In genomic region chrX:104136241-104137019, GRCh38 we compare ENCODE assay signal across 9 cellular contexts. TPM values are rescaled to one million over a fixed set of nuclear protein-coding genes. Genes with fewer than 3 reads are reported as not detected.
DNase-seq lines count a peak whose midpoint lies in the region; ATAC-seq and TF ChIP-seq lines count a peak whose summit lies in the region.
"Had no signal": no experiment of that assay in that cellular context is flagged by ENCODE, and none has a peak within 500 bp of the region (broad histone marks: within the 10 kb centered on the region; RNA-seq: fewer than 3 reads in every experiment).

No MANE protein-coding gene starts in this region.

- H3K27ac Mint-ChIP-seq in CD8-positive, alpha-beta T cell, result no peak overlapping the region
- H3K27ac Mint-ChIP-seq: activated naive CD8-positive, alpha-beta T cell had no signal

- no peaks in the 10 kb centered on the region for H3K9me3 ChIP-seq in CD8-positive, alpha-beta T cell (ENCODE audit: low read length)

- POLR2A ChIA-PET in CD8-positive, alpha-beta T cell (lab: Charles Lee), result no interaction called here

- no peaks in the 10 kb centered on the region for H3K27me3 Mint-ChIP-seq in CD8-positive, alpha-beta T cell (ENCODE audit: low read depth)
- H3K27me3 Mint-ChIP-seq: activated naive CD8-positive, alpha-beta T cell had no signal

- no peak overlapping the region for H3K27ac ChIP-seq in CD8-positive, alpha-beta T cell (ENCODE audit: low read depth, low read length)

- H3K27me3 ChIP-seq in CD8-positive, alpha-beta T cell (ENCODE audit: insufficient read depth, low read length), result no peaks in the 10 kb centered on the region

- no peaks in the 10 kb centered on the region for H3K36me3 ChIP-seq in CD8-positive, alpha-beta T cell (ENCODE audit: insufficient read depth, low read length)

- TF ChIP-seq CTCF in CD8-positive, alpha-beta T cell (IDR thresholded peaks at IDR 0.05), result peak; percentile 61

- ATAC-seq in CD8-positive, alpha-beta T cell, result peak; percentile 70
- ATAC-seq in GM19328 (IDR thresholded peaks at IDR 0.05; ENCODE audit: unreplicated experiment) (peak; percentile 80), HG03439 (IDR thresholded peaks at IDR 0.05; ENCODE audit: unreplicated experiment) (peak; percentile 70)

- no peak overlapping the region for H3K4me3 ChIP-seq in CD8-positive, alpha-beta T cell (ENCODE audit: low read depth, low read length)

- CTCF ChIA-PET in CD8-positive, alpha-beta T cell (lab: Charles Lee), result interaction anchor here (0.6 to 3.6 kb wide), 17 partner anchors 9 to 291 kb away, joined by 3 to 38 read pairs (median 5); partner anchors contain the start of gene ZCCHC18

- peaks cover 28% of the 10 kb centered on the region for H3K4me1 Mint-ChIP-seq in CD8-positive, alpha-beta T cell (ENCODE audit: low read depth)

- peaks cover 12% of the 10 kb centered on the region for H3K36me3 Mint-ChIP-seq in CD8-positive, alpha-beta T cell
- H3K36me3 Mint-ChIP-seq: activated naive CD8-positive, alpha-beta T cell had no signal

- DNase-seq in CD8-positive, alpha-beta T cell, result peak in 6 of 7 experiments; percentile 32 to 69 (median 56)
- DNase-seq in NCI-H460 (ENCODE audit: extremely low read depth, low read depth) (peak; percentile 76), ecto neural progenitor cell (ENCODE audit: low spot score) (peak; percentile 65), lung microvascular endothelial cell (ENCODE audit: low read depth in 2 of 2) (peak; percentile 90 to 92)
- peak; percentile 21 to 23 for DNase-seq in activated CD4-positive, alpha-beta T cell treated with anti-CD3 and anti-CD28 coated beads, Interleukin-2, amount 50 U/mL, for 4 hours
- DNase-seq in stimulated activated naive CD4-positive, alpha-beta T cell treated with Interleukin-2 at 50 U/mL for 16 hours (lab: John Stamatoyannopoulos, UW), result peak; percentile 22

- peak overlapping the region; percentile 22 for H3K4me3 Mint-ChIP-seq in CD8-positive, alpha-beta T cell
- H3K4me3 Mint-ChIP-seq: activated naive CD8-positive, alpha-beta T cell had no signal

- H3K4me1 ChIP-seq in CD8-positive, alpha-beta T cell (ENCODE audit: insufficient read depth, low read length), result peaks cover 13% of the 10 kb centered on the region

- no peaks in the 10 kb centered on the region for H3K9me3 Mint-ChIP-seq in CD8-positive, alpha-beta T cell

- intact Hi-C loops in CD8-positive, alpha-beta T cell (cut with DNase I, micrococcal nuclease), result loop anchor here (1.0 to 5.0 kb wide), 6 partner anchors 23 to 292 kb away; no protein-coding TSS in a partner anchor

RNA-seq across cellular contexts. Expression of gene SLC25A53, which starts 20.4 kb away (rescaled TPM):
- total RNA-seq in CD8-positive, alpha-beta T cell, result 1 to 10 TPM; 7.9 to 8.9 TPM
- 7.4 and 8.1 TPM in 2 replicates for total RNA-seq in NCI-H460 (2014; rRNA removed; shearing (Covaris generic))
- polyA plus RNA-seq in NCI-H460 (2014; cell fraction: nucleus; rRNA removed), result 5.8 and 11.8 TPM in 2 replicates
- 7.0 and 11.9 TPM in 2 replicates for total RNA-seq in lung microvascular endothelial cell

RNA-seq across cellular contexts. Expression of gene ZCCHC18, which starts 24.1 kb away (rescaled TPM):
- 1 to 10 TPM; 5.9 to 7.5 TPM for total RNA-seq in CD8-positive, alpha-beta T cell
- total RNA-seq in NCI-H460 (2014; rRNA removed; shearing (Covaris generic)), result 0.47 TPM in 1 of 2 replicates, not detected in the other
- polyA plus RNA-seq in NCI-H460 (2014; cell fraction: nucleus; rRNA removed), result 0.13 and 1.1 TPM in 2 replicates
- 0.87 and 1.4 TPM in 2 replicates for total RNA-seq in lung microvascular endothelial cell

RNA-seq across cellular contexts. Expression of gene FAM199X, which starts 29.8 kb away (rescaled TPM):
- 10 to 100 TPM; 16.4 to 17.0 TPM for total RNA-seq in CD8-positive, alpha-beta T cell
- 32.2 and 36.4 TPM in 2 replicates for total RNA-seq in NCI-H460 (2014; rRNA removed; shearing (Covaris generic))
- polyA plus RNA-seq in NCI-H460 (2014; cell fraction: nucleus; rRNA removed), result 29.7 and 37.7 TPM in 2 replicates
- total RNA-seq in lung microvascular endothelial cell, result 19.6 and 22.4 TPM in 2 replicates

Comparison
In these comparisons a context has a peak if more than half of its experiments do, and no peak if none do; other contexts are left out.
1. DNase-seq: peak in every context shown above with its lines; median percentile 91 in lung microvascular endothelial cell; 76 in NCI-H460; 65 in ecto neural progenitor cell; 56 in CD8-positive, alpha-beta T cell; 22 in activated CD4-positive, alpha-beta T cell treated with anti-CD3 and anti-CD28 coated beads, Interleukin-2, amount 50 U/mL, for 4 hours; 22 in stimulated activated naive CD4-positive, alpha-beta T cell treated with Interleukin-2 at 50 U/mL for 16 hours.